Comparison of ENCODE assay signal across 8 cellular contexts in the genomic region with DNA sequence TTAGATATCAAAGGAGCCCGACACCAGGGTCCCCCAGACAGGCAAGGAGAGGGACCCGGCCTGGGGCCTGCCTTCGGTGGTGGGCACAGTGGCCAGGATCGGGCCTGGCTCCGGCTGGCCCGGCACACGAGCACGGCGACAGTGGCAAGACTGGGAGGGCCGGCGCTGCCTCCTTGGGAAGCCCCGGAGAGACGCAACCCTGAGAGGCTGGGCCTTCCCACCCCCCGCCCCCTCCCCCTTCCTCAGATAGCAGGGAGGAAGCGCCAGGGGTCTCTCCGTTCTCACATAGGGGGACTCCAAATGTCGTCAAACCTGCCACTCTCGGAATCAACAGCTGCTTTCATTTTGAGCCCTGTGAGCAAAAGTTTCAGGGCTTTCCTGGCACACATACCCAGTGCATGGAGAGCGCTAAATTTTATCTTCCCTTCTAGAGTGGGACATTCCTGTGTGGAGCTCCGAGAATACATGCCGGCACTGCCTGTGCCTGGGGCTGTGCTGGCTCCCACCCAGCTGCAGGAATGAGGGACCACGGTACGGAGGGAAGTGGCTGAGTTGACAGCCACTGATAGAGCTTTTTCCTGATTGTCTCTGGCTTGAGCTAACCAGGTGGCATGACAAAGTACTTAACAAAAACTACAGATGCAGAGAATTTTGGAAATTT.
A peak's percentile ranks its signal among the peaks of the same experiment; 100 is the strongest.
DNase-seq lines count a peak whose midpoint lies in the region; ATAC-seq and TF ChIP-seq lines count a peak whose summit lies in the region.

No MANE protein-coding gene starts in this region.

- TF ChIP-seq POLR2A in tibial nerve (IDR thresholded peaks at IDR 0.05), result no peak

- no peak for TF ChIP-seq EP300 in tibial nerve (IDR thresholded peaks at IDR 0.05)

- peak overlapping the region; percentile 66 for H3K4me3 ChIP-seq in effector memory CD4-positive, alpha-beta T cell (ENCODE audit: insufficient read depth, low read depth, low read length, poor library complexity, severe bottlenecking)
- H3K4me3 ChIP-seq in mesodermal cell (ENCODE audit: extremely low read depth, insufficient read depth, low read length, poor library complexity, severe bottlenecking) (peak overlapping the region; percentile 57), tibial nerve (peak overlapping the region; percentile 65 to 88 (median 84))

- H3K36me3 Mint-ChIP-seq in T-helper 1 cell treated with Interleukin-12 subunit alpha and Interleukin-12 subunit beta and Interleukin-4 antibody, amounts not matched to agents 30 μg/mL and 1 μg/mL, for 36 hours (ENCODE audit: low read depth), result peaks cover 26% of the 10 kb centered on the region

- H3K27ac ChIP-seq in effector memory CD4-positive, alpha-beta T cell (ENCODE audit: insufficient read depth, low read length, poor library complexity, severe bottlenecking), result peak overlapping the region; percentile 99
- H3K27ac ChIP-seq in mesodermal cell (ENCODE audit: low read depth, low read length, severe bottlenecking), result no peak overlapping the region
- H3K27ac ChIP-seq in tibial nerve, result peak overlapping the region; percentile 43 to 90 (median 81)

- no peaks in the 10 kb centered on the region for H3K27me3 Mint-ChIP-seq in T-helper 1 cell treated with Interleukin-12 subunit alpha and Interleukin-12 subunit beta and Interleukin-4 antibody, amounts not matched to agents 30 μg/mL and 1 μg/mL, for 36 hours (ENCODE audit: low read depth)

- TF ChIP-seq CTCF in tibial nerve (IDR thresholded peaks at IDR 0.05), result no peak

- no peaks in the 10 kb centered on the region for H3K9me3 ChIP-seq in effector memory CD4-positive, alpha-beta T cell (ENCODE audit: control insufficient read depth, low read length)
- H3K9me3 ChIP-seq in mesodermal cell (ENCODE audit: control insufficient read depth, low read length), result no peaks in the 10 kb centered on the region
- H3K9me3 ChIP-seq in tibial nerve, result no peaks in the 10 kb centered on the region

- peaks cover 61% of the 10 kb centered on the region for H3K4me1 ChIP-seq in effector memory CD4-positive, alpha-beta T cell (ENCODE audit: control insufficient read depth, insufficient read depth, low read length, poor library complexity, severe bottlenecking)
- H3K4me1 ChIP-seq in mesodermal cell (ENCODE audit: control insufficient read depth, insufficient read depth, low read length, poor library complexity, severe bottlenecking) (no peaks in the 10 kb centered on the region), tibial nerve (peaks cover 0 to 7% (median 0%) of the 10 kb centered on the region in 4 donors)

- H3K27me3 ChIP-seq in effector memory CD4-positive, alpha-beta T cell (replicated peaks; ENCODE audit: control insufficient read depth, insufficient read depth, low read length, poor library complexity, severe bottlenecking), result no peaks in the 10 kb centered on the region
- no peaks in the 10 kb centered on the region for H3K27me3 ChIP-seq in tibial nerve

- ATAC-seq in HG02885 (IDR thresholded peaks at IDR 0.05; ENCODE audit: poor library complexity, unreplicated experiment), result peak; percentile 36

- H3K27ac Mint-ChIP-seq in T-helper 1 cell treated with Interleukin-12 subunit alpha and Interleukin-12 subunit beta and Interleukin-4 antibody, amounts not matched to agents 30 μg/mL and 1 μg/mL, for 36 hours, result peak overlapping the region; percentile 82

- H3K9me3 Mint-ChIP-seq in T-helper 1 cell treated with Interleukin-12 subunit alpha and Interleukin-12 subunit beta and Interleukin-4 antibody, amounts not matched to agents 30 μg/mL and 1 μg/mL, for 36 hours, result no peaks in the 10 kb centered on the region

- peaks cover 6% of the 10 kb centered on the region for H3K36me3 ChIP-seq in effector memory CD4-positive, alpha-beta T cell (ENCODE audit: control insufficient read depth, insufficient read depth, low read length)
- no peaks in the 10 kb centered on the region for H3K36me3 ChIP-seq in mesodermal cell (ENCODE audit: control insufficient read depth, insufficient read depth, low read length)
- H3K36me3 ChIP-seq in tibial nerve, result no peaks in the 10 kb centered on the region

- DNase-seq in activated effector memory CD4-positive, alpha-beta T cell treated with anti-CD3 and anti-CD28 coated beads, Interleukin-2, amount 50 U/mL, for 16 hours, result peak; percentile 82
- no peak for DNase-seq in activated effector memory CD4-positive, alpha-beta T cell treated with Interleukin-2 at 50 U/mL for 16 hours
- DNase-seq in effector memory CD4-positive, alpha-beta T cell, result peak; percentile 39 to 51 (median 45)
- no peak for DNase-seq in tibial nerve (ENCODE audit: low spot score in 2 of 2)
- no peak for DNase-seq in NK-92 treated with Interleukin-12 subunit alpha and Interleukin-12 subunit beta, amount 100 ng/mL, for 24 hours (lab: John Stamatoyannopoulos, UW)

- H3K4me1 Mint-ChIP-seq in T-helper 1 cell treated with Interleukin-12 subunit alpha and Interleukin-12 subunit beta and Interleukin-4 antibody, amounts not matched to agents 30 μg/mL and 1 μg/mL, for 36 hours (ENCODE audit: low read depth), result peaks cover 48% of the 10 kb centered on the region

- 8 to 18% methylated on average over 15 to 19 of the region's 23 CpGs for WGBS in mesodermal cell (ENCODE audit: insufficient coverage in 2 of 2), 2 experiments
- WGBS in tibial nerve, 2 donors, result 5 to 7% methylated on average over 6 to 10 of the region's 23 CpGs

- H3K4me3 Mint-ChIP-seq in T-helper 1 cell treated with Interleukin-12 subunit alpha and Interleukin-12 subunit beta and Interleukin-4 antibody, amounts not matched to agents 30 μg/mL and 1 μg/mL, for 36 hours, result peak overlapping the region; percentile 78

Comparison
In these comparisons a context has a peak if more than half of its experiments do, and no peak if none do; other contexts are left out.
1. DNase-seq: peak in activated effector memory CD4-positive, alpha-beta T cell treated with anti-CD3 and anti-CD28 coated beads, Interleukin-2, amount 50 U/mL, for 16 hours (single experiment) and effector memory CD4-positive, alpha-beta T cell (3 of 3); none in activated effector memory CD4-positive, alpha-beta T cell treated with Interleukin-2 at 50 U/mL for 16 hours (single experiment), tibial nerve (0 of 2) and NK-92 treated with Interleukin-12 subunit alpha and Interleukin-12 subunit beta, amount 100 ng/mL, for 24 hours (single experiment).
2. Peak in every context shown above with its lines, with median percentiles within 50 percentile points of each other: H3K4me3 ChIP-seq.